10 cellular contexts compared by ENCODE assay signal in genomic region chr16:85634747-85635544, GRCh38. TPM values are rescaled to one million over a fixed set of nuclear protein-coding genes. Genes with fewer than 3 reads are reported as not detected.
A peak's percentile ranks its signal among the peaks of the same experiment; 100 is the strongest.
DNase-seq lines count a peak whose midpoint lies in the region; ATAC-seq, FAIRE-seq and TF ChIP-seq lines count a peak whose summit lies in the region.
"Had no signal": no experiment of that assay in that cellular context is flagged by ENCODE, and none has a peak within 500 bp of the region (broad histone marks: within the 10 kb centered on the region; RNA-seq: fewer than 3 reads in every experiment).

No MANE protein-coding gene starts in this region.

- peaks cover 5% of the 10 kb centered on the region for H3K4me1 Mint-ChIP-seq in neural crest cell

- no peak overlapping the region for H3K4me3 Mint-ChIP-seq in neural crest cell
- H3K4me3 Mint-ChIP-seq: natural killer cell had no signal

- peaks cover 92% of the 10 kb centered on the region for H4K20me1 ChIP-seq in K562 (replicated peaks; ENCODE audit: control insufficient read depth, insufficient read depth, low read length)

- TF ChIP-seq POLR2A in K562 (conservative IDR thresholded peaks at IDR 0.05), result no peak

- H3K9ac ChIP-seq in K562 (ENCODE audit: insufficient read depth in 1 of 2, low read depth in 2 of 2, low read length in 2 of 2), result no peak overlapping the region; a peak in 1 of 4 replicates

- in situ Hi-C loops in K562 (cut with MboI), result no loop called here

- no peak for FAIRE-seq in K562 (lab: Jason Lieb, UNC)
- no peak for FAIRE-seq in frontal cortex (lab: Jason Lieb, UNC)
- no peak for FAIRE-seq in HTR-8/SVneo (lab: Jason Lieb, UNC)

- H3K4me1 ChIP-seq in K562 (replicated peaks in 1 of 2; ENCODE audit: control insufficient read depth in 2 of 2, insufficient read depth in 2 of 2, low read length in 2 of 2), result peaks cover 0 to 85% of the 10 kb centered on the region in 2 experiments; a peak in 2 of 5 replicates

- H3K9me3 ChIP-seq in K562 (replicated peaks; ENCODE audit: control insufficient read depth, insufficient read depth, low read depth, low read length), result no peaks in the 10 kb centered on the region

- no TSS peak for BruUV-seq in K562 (replicated peaks; lab: Mats Ljungman, UMichigan)

- TF ChIP-seq RAD21 in K562 (CRISPR knock-in tag; conservative IDR thresholded peaks at IDR 0.05 in 1 of 2, IDR thresholded peaks at IDR 0.05 in 1 of 2), result no peak

- no peak overlapping the region for H3K4me3 ChIP-seq in K562

- H3K27me3 ChIP-seq in K562 (ENCODE audit: control insufficient read depth in 2 of 2, insufficient read depth in 2 of 2, low read length in 2 of 2), result no peaks in the 10 kb centered on the region

- intact Hi-C loops in K562 (cut with micrococcal nuclease), result no loop called here

- WGBS in K562 (ENCODE audit: insufficient coverage, low coverage, missing lambda C conversion rate), result 91% methylated on average over 18 of the region's 24 CpGs

- H3K9me3 Mint-ChIP-seq in neural crest cell, result no peaks in the 10 kb centered on the region
- H3K9me3 Mint-ChIP-seq: natural killer cell had no signal

- H3K36me3 Mint-ChIP-seq in neural crest cell (ENCODE audit: low read depth), result peaks cover under 1% of the 10 kb centered on the region
- H3K36me3 Mint-ChIP-seq: natural killer cell had no signal

- H3K27ac ChIP-seq in K562 (ENCODE audit: extremely low read depth, low read depth, low read length), result no peak overlapping the region

- peak in 2 of 3 experiments; percentile 9 to 36; a peak in 1 of 6 replicates for TF ChIP-seq CTCF in K562 (IDR thresholded peaks at IDR 0.05 in 2 of 3, conservative IDR thresholded peaks at IDR 0.05 in 1 of 3; ENCODE audit: insufficient read depth in 2 of 3, low read depth in 1 of 3, low read length in 3 of 3)
- peak; percentile 44 for TF ChIP-seq CTCF in neural crest cell (conservative IDR thresholded peaks at IDR 0.05)

- CTCF ChIA-PET in HEK293T (lab: Yijun Ruan, JAX) (no interaction called here), K562 (lab: Yijun Ruan, JAX; ENCODE audit: low intra/inter-chr PET ratio) (no interaction called here)

- DNase-seq in DMS 273 (lab: John Stamatoyannopoulos, UW; ENCODE audit: unreplicated experiment) (peak; percentile 84), DMS 273 treated with DMSO at 0.1 percent for 48 hours (lab: John Stamatoyannopoulos, UW) (no peak), HEK293T (ENCODE audit: extremely low spot score) (no peak), K562 (ENCODE audit: extremely low read depth in 1 of 4, low spot score in 3 of 4) (no peak), neural crest cell (ENCODE audit: low read depth, low spot score) (no peak), midbrain (lab: John Stamatoyannopoulos, UW) (no peak), frontal cortex (ENCODE audit: low spot score in 2 of 2) (no peak), HTR-8/SVneo (ENCODE audit: insufficient read length, low spot score) (no peak)
- DNase-seq: KBM-7, natural killer cell had no signal

- no peaks in the 10 kb centered on the region for H3K27me3 Mint-ChIP-seq in neural crest cell (ENCODE audit: low read depth)

- H3K9me1 ChIP-seq in K562 (ENCODE audit: control insufficient read depth, insufficient read depth, low read length), result peaks cover 13% of the 10 kb centered on the region

- H2AFZ ChIP-seq in K562 (ENCODE audit: low read depth, low read length), result no peak overlapping the region

- H3K79me2 ChIP-seq in K562 (ENCODE audit: control insufficient read depth, insufficient read depth, low read length), result peaks cover 99% of the 10 kb centered on the region

- H3K4me2 ChIP-seq in K562 (ENCODE audit: insufficient read depth, low read length), result no peak overlapping the region

- no peak for ATAC-seq in K562
- ATAC-seq: natural killer cell had no signal

- POLR2A ChIA-PET in HEK293T (lab: Yijun Ruan, JAX), result no interaction called here
- POLR2A ChIA-PET in K562 (lab: Yijun Ruan, JAX), result interaction anchor here (0.6 to 0.7 kb wide), 3 partner anchors 15 to 42 kb away, joined by 3 to 4 read pairs (median 3); no protein-coding TSS in a partner anchor

- no peak overlapping the region for H3K27ac Mint-ChIP-seq in neural crest cell (ENCODE audit: unreplicated experiment)

- peaks cover 97% of the 10 kb centered on the region; the same call in 2 of the 3 replicates for H3K36me3 ChIP-seq in K562 (ENCODE audit: control insufficient read depth, insufficient read depth, low read length)

- no peak for TF ChIP-seq EP300 in K562 (IDR thresholded peaks at IDR 0.05; ENCODE audit: low read length)

TF ChIP-seq in HEK293T, 16 proteins besides CTCF, POLR2A, EP300 and RAD21:
- TF ChIP-seq TARDBP (IDR thresholded peaks at IDR 0.05), result no peak
- no peak for TF ChIP-seq FOXM1 (IDR thresholded peaks at IDR 0.05; ENCODE audit: borderline replicate concordance)
- no peak for TF ChIP-seq ZNF384 (IDR thresholded peaks at IDR 0.05)
- peak; percentile 82 for TF ChIP-seq PKNOX1 (IDR thresholded peaks at IDR 0.05)
- no peak for TF ChIP-seq FOXK2 (IDR thresholded peaks at IDR 0.05)
- no peak for TF ChIP-seq SP1 (IDR thresholded peaks at IDR 0.05)
- no peak for TF ChIP-seq CTBP1 (IDR thresholded peaks at IDR 0.05; ENCODE audit: borderline replicate concordance)

TF ChIP-seq in K562, 482 proteins besides CTCF, POLR2A, EP300 and RAD21 (continues in another document):
- peak; percentile 65 for TF ChIP-seq ZFP36 (IDR thresholded peaks at IDR 0.05; ENCODE audit: low read depth, low read length, partially characterized antibody)
- peak; percentile 40 for TF ChIP-seq RBM22 (IDR thresholded peaks at IDR 0.05; ENCODE audit: low read depth, low read length, poor library complexity, severe bottlenecking)
- no peak for TF ChIP-seq ZKSCAN3 (CRISPR knock-in tag; IDR thresholded peaks at IDR 0.05)
- TF ChIP-seq KAT7 (CRISPR knock-in tag; IDR thresholded peaks at IDR 0.05; ENCODE audit: borderline replicate concordance), result no peak
- TF ChIP-seq ZNF740 (CRISPR knock-in tag; IDR thresholded peaks at IDR 0.05), result 0 out of 2 replicates have a peak, but pooled peaks have one; percentile 26
- TF ChIP-seq ZNF740 (tag; IDR thresholded peaks at IDR 0.05), result no peak
- 0 out of 2 replicates have a peak, but pooled peaks have one; percentile 43 for TF ChIP-seq POLR2AphosphoS2 (IDR thresholded peaks at IDR 0.05; ENCODE audit: low read length)

RNA-seq across cellular contexts. Expression of gene GSE1, which starts 21.8 kb away (rescaled TPM):
- total RNA-seq in K562 (2011; cell fraction: chromatin; rRNA removed; ENCODE audit: low replicate concordance), result 692 and 1,066 TPM in 2 replicates
- 409 and 435 TPM in 2 replicates for total RNA-seq in K562 (2011; cell fraction: nucleolus; rRNA removed)
- 438 and 467 TPM in 2 replicates for total RNA-seq in K562 (2011; cell fraction: nucleoplasm; rRNA removed)
- total RNA-seq in K562 (2014; rRNA removed) (89.1 and 104 TPM in 2 replicates), K562 (2014; rRNA removed; fragmentation: Illumina TruSeq; extraction: Trizol) (40.9 and 41.8 TPM in 2 replicates), K562 (2015; rRNA removed; fragmentation: Illumina TruSeq; extraction: Trizol) (57.9 and 60.6 TPM in 2 replicates), K562 (2021) (208 and 244 TPM in 2 replicates), neural crest cell (26.7 and 27.3 TPM in 2 replicates), frontal cortex (13.9 TPM)
- polyA plus RNA-seq in K562 (2011; rRNA removed) (54.2 and 64.0 TPM in 2 replicates), K562 (2014; fragmentation: Illumina TruSeq; extraction: Trizol) (116 and 138 TPM in 2 replicates), K562 (2014; fragmentation: Nextera tagmentation; extraction: Ambion mirVana) (10 to 100 TPM; 12.2 to 15.8 TPM), K562 (2014; rRNA removed) (101 and 116 TPM in 2 replicates)
- polyA plus RNA-seq in K562 (2011; cell fraction: cytosol; rRNA removed), result 54.1 and 55.3 TPM in 2 replicates
- 210 and 277 TPM in 2 replicates for polyA plus RNA-seq in K562 (2011; cell fraction: nucleus; rRNA removed)
- polyA plus RNA-seq in K562 (2012), result 113 and 125 TPM in 2 replicates
- polyA minus RNA-seq in K562 (2011; rRNA and poly(A)+ RNA removed), result 61.1 and 68.8 TPM in 2 replicates
- 106 and 121 TPM in 2 replicates for polyA minus RNA-seq in K562 (2011; cell fraction: cytosol; rRNA and poly(A)+ RNA removed)
- 117 and 133 TPM in 2 replicates for polyA minus RNA-seq in K562 (2011; cell fraction: nucleus; rRNA and poly(A)+ RNA removed)

RNA-seq across cellular contexts. Expression of gene GINS2, which starts 53.8 kb away (rescaled TPM):
- 24.8 and 32.7 TPM in 2 replicates for total RNA-seq in K562 (2011; cell fraction: chromatin; rRNA removed; ENCODE audit: low replicate concordance)
- total RNA-seq in K562 (2011; cell fraction: nucleolus; rRNA removed), result 24.2 and 24.5 TPM in 2 replicates
- total RNA-seq in K562 (2011; cell fraction: nucleoplasm; rRNA removed), result 23.2 and 33.3 TPM in 2 replicates
- 42.0 and 44.2 TPM in 2 replicates for total RNA-seq in K562 (2014; rRNA removed)
- total RNA-seq in K562 (2014; rRNA removed; fragmentation: Illumina TruSeq; extraction: Trizol), result 43.8 and 47.3 TPM in 2 replicates
- 39.4 and 40.4 TPM in 2 replicates for total RNA-seq in K562 (2015; rRNA removed; fragmentation: Illumina TruSeq; extraction: Trizol)
- 57.5 and 61.6 TPM in 2 replicates for total RNA-seq in K562 (2021)
- polyA plus RNA-seq in K562 (2011; rRNA removed), result 38.4 and 44.6 TPM in 2 replicates
- 27.8 and 34.2 TPM in 2 replicates for polyA plus RNA-seq in K562 (2011; cell fraction: cytosol; rRNA removed)
- polyA plus RNA-seq in K562 (2011; cell fraction: nucleus; rRNA removed), result 15.7 and 20.5 TPM in 2 replicates
- 26.1 and 33.8 TPM in 2 replicates for polyA plus RNA-seq in K562 (2012)
- polyA plus RNA-seq in K562 (2014; fragmentation: Illumina TruSeq; extraction: Trizol), result 41.4 and 49.8 TPM in 2 replicates
- polyA plus RNA-seq in K562 (2014; fragmentation: Nextera tagmentation; extraction: Ambion mirVana), result 10 to 100 TPM; 61.3 to 76.2 TPM
- 42.3 and 42.9 TPM in 2 replicates for polyA plus RNA-seq in K562 (2014; rRNA removed)
- polyA minus RNA-seq in K562 (2011; rRNA and poly(A)+ RNA removed), result 25.6 and 28.3 TPM in 2 replicates
- polyA minus RNA-seq in K562 (2011; cell fraction: cytosol; rRNA and poly(A)+ RNA removed), result 13.6 and 17.8 TPM in 2 replicates
- 10.2 and 13.2 TPM in 2 replicates for polyA minus RNA-seq in K562 (2011; cell fraction: nucleus; rRNA and poly(A)+ RNA removed)
- 74.0 and 82.2 TPM in 2 replicates for total RNA-seq in neural crest cell
- 4.9 TPM for total RNA-seq in frontal cortex
